ENCODE assay signal across 23 cellular contexts in the genomic region with DNA sequence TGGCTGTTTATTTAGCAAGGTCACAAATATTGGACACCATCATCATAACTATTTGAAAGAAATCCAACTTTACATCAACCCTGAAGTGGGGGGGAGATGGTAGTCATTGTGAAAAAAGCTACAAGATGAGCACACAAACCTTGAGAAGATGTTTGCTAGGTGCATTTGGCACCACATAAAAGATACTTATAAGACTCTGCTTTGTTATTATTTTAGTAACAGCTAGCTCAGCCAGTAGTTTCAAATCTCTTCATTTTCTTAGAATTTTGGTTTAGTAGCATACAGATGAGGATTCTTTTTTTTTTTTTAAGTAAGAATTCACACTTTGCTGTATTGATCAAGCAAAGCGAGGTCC. TPM values are rescaled to one million over a fixed set of nuclear protein-coding genes. Genes with fewer than 3 reads are reported as not detected.
A peak's percentile ranks its signal among the peaks of the same experiment; 100 is the strongest.
DNase-seq lines count a peak whose midpoint lies in the region; ATAC-seq, FAIRE-seq and TF ChIP-seq lines count a peak whose summit lies in the region.
"Had no signal": no experiment of that assay in that cellular context is flagged by ENCODE, and none has a peak within 500 bp of the region (broad histone marks: within the 10 kb centered on the region; RNA-seq: fewer than 3 reads in every experiment).

No MANE protein-coding gene starts in this region.

- no peak for DNase-seq in activated naive CD4-positive, alpha-beta T cell treated with anti-CD3 and anti-CD28 coated beads, Interleukin-2, amount 50 U/mL, for 72 hours (ENCODE audit: low spot score in 2 of 2)
- DNase-seq in activated naive CD4-positive, alpha-beta T cell treated with anti-CD3 and anti-CD28 coated beads, Interleukin-2, amount 50 U/mL, for 16 hours, result no peak
- no peak for DNase-seq in coronary artery (ENCODE audit: low spot score)
- DNase-seq in aorta, result no peak
- no peak for DNase-seq in GM19240 (ENCODE audit: insufficient read length, low spot score)
- no peak for DNase-seq in GM12891 (ENCODE audit: insufficient read length, low spot score)
- DNase-seq: DND-41; GOT3; KBM-7; MV-4-11; NCI-H1417 treated with DMSO at 0.1 percent for 48 hours; NCI-H2029; NCI-H2171; NCI-H446; NCI-H69; NK-92 treated with Interleukin-12 subunit alpha and Interleukin-12 subunit beta, amount 100 ng/mL, for 24 hours had no signal

- H3K4me3 ChIP-seq in coronary artery, result no peak overlapping the region
- no peak overlapping the region for H3K4me3 ChIP-seq in parathyroid adenoma (ENCODE audit: low read depth, low read length)
- H3K4me3 ChIP-seq in aorta (ENCODE audit: low read length in 2 of 2), result no peak overlapping the region
- H3K4me3 ChIP-seq: BLaER1 treated with 17β-estradiol and CSF1 and Interleukin-3, amounts not matched to agents 10 nM and 100 nM had no signal

- no peak for TF ChIP-seq POLR2A in GM12891 (IDR thresholded peaks at IDR 0.05; ENCODE audit: low read depth, low read length)

- no peaks in the 10 kb centered on the region for H3K36me3 ChIP-seq in parathyroid adenoma (ENCODE audit: control insufficient read depth, insufficient read depth, low read length)
- no peaks in the 10 kb centered on the region for H3K36me3 ChIP-seq in aorta (ENCODE audit: control insufficient read depth in 1 of 2, insufficient read depth in 2 of 2, low read length in 1 of 2)
- H3K36me3 ChIP-seq: BLaER1 treated with 17β-estradiol and CSF1 and Interleukin-3, amounts not matched to agents 10 nM and 100 nM had no signal

- peak; percentile 28 to 94 for ATAC-seq in activated naive CD4-positive, alpha-beta T cell treated with anti-CD3 and anti-CD28 coated beads, Interleukin-2, amount 50 U/mL, for 72 hours
- ATAC-seq in aorta (ENCODE audit: low FRiP score), result no peak
- no peak for ATAC-seq in GM19351 (IDR thresholded peaks at IDR 0.05; ENCODE audit: unreplicated experiment)

- H3K27ac ChIP-seq in coronary artery (peak overlapping the region; percentile 68 to 86), parathyroid adenoma (no peak overlapping the region), aorta (ENCODE audit: low read depth in 1 of 2, low read length in 2 of 2) (peak overlapping the region; percentile 95 to 98)
- H3K27ac ChIP-seq: BLaER1 treated with 17β-estradiol and CSF1 and Interleukin-3, amounts not matched to agents 10 nM and 100 nM had no signal

- H3K36me3 Mint-ChIP-seq in activated naive CD4-positive, alpha-beta T cell treated with anti-CD3 and anti-CD28 coated beads, Interleukin-2, amount 50 U/mL, for 72 hours, result peaks cover 0 to 13% of the 10 kb centered on the region in 2 donors

- 99 to 100% methylated on average over 1 of the region's 1 CpG for WGBS in aorta, 2 donors

- TF ChIP-seq CTCF in coronary artery (IDR thresholded peaks at IDR 0.05) (no peak), parathyroid adenoma (IDR thresholded peaks at IDR 0.05) (no peak)

- intact Hi-C loops in aorta (cut with DNase I), result no loop called here

- H3K9me3 Mint-ChIP-seq in activated naive CD4-positive, alpha-beta T cell treated with anti-CD3 and anti-CD28 coated beads, Interleukin-2, amount 50 U/mL, for 72 hours, result peaks cover 0 to 21% of the 10 kb centered on the region in 2 donors

- no peaks in the 10 kb centered on the region for H3K9me3 ChIP-seq in parathyroid adenoma (ENCODE audit: control insufficient read depth, low read length)
- H3K9me3 ChIP-seq in aorta (ENCODE audit: control insufficient read depth, low read length), result no peaks in the 10 kb centered on the region

- H3K4me1 ChIP-seq in parathyroid adenoma, result peaks cover 44% of the 10 kb centered on the region
- peaks cover 10 to 16% of the 10 kb centered on the region in 2 donors for H3K4me1 ChIP-seq in aorta (ENCODE audit: control insufficient read depth in 1 of 2, insufficient read depth in 2 of 2, low read length in 2 of 2)

- H3K79me2 ChIP-seq in parathyroid adenoma, result no peaks in the 10 kb centered on the region

- H3K27ac Mint-ChIP-seq in activated naive CD4-positive, alpha-beta T cell treated with anti-CD3 and anti-CD28 coated beads, Interleukin-2, amount 50 U/mL, for 72 hours, result peak overlapping the region in 1 of 2 donors; percentile 12

- H3K27me3 ChIP-seq in parathyroid adenoma (ENCODE audit: control insufficient read depth, insufficient read depth, low read length) (no peaks in the 10 kb centered on the region), aorta (ENCODE audit: control insufficient read depth in 1 of 2, insufficient read depth in 2 of 2, low read length in 1 of 2) (no peaks in the 10 kb centered on the region)
- H3K27me3 ChIP-seq: BLaER1 treated with 17β-estradiol and CSF1 and Interleukin-3, amounts not matched to agents 10 nM and 100 nM had no signal

- H3K4me2 ChIP-seq in parathyroid adenoma (ENCODE audit: low read length), result peak overlapping the region; percentile 58
- H3K4me2 ChIP-seq: BLaER1 treated with 17β-estradiol and CSF1 and Interleukin-3, amounts not matched to agents 10 nM and 100 nM had no signal

- no peak overlapping the region for H2AFZ ChIP-seq in parathyroid adenoma

- H3K9ac ChIP-seq in parathyroid adenoma, result no peak overlapping the region
- H3K9ac ChIP-seq: BLaER1 treated with 17β-estradiol and CSF1 and Interleukin-3, amounts not matched to agents 10 nM and 100 nM had no signal

- FAIRE-seq in GM12891 (lab: Jason Lieb, UNC), result no peak
- FAIRE-seq: A204.1, G401.6, GM18507 had no signal

TF ChIP-seq in GM12891, 5 proteins besides CTCF, POLR2A, EP300 and RAD21:
- TF ChIP-seq POU2F2 (IDR thresholded peaks at IDR 0.05; ENCODE audit: low read depth, low read length) (no peak), POLR2AphosphoS5 (IDR thresholded peaks at IDR 0.05; ENCODE audit: low read depth, low read length) (no peak), TAF1 (IDR thresholded peaks at IDR 0.05; ENCODE audit: low read depth, low read length) (no peak), SPI1 (IDR thresholded peaks at IDR 0.05; ENCODE audit: low read depth, low read length) (no peak), PAX5 (IDR thresholded peaks at IDR 0.05; ENCODE audit: insufficient read depth, low read length, severe bottlenecking) (no peak)

RNA-seq across cellular contexts. Expression of a gene that starts 14.4 kb away (rescaled TPM):
- total RNA-seq in activated naive CD4-positive, alpha-beta T cell treated with anti-CD3 and anti-CD28 coated beads, Interleukin-2, amount 50 U/mL, for 72 hours, result 10 to 100 TPM; 33.5 to 75.2 TPM
- 1 to 10 TPM; 1.2 TPM for total RNA-seq in aorta
- 1 to 10 TPM in 1 of 2 donors, under 1 TPM in 1; 0.82 to 7.4 TPM for polyA plus RNA-seq in aorta
- polyA plus RNA-seq in GM12891 (2012; ENCODE audit: low read depth, missing spikeins), result 5.0 TPM
- total RNA-seq: OCI-LY7 had no signal

Comparison
In these comparisons a context has a peak if more than half of its experiments do, and no peak if none do; other contexts are left out.
1. ATAC-seq: peak in activated naive CD4-positive, alpha-beta T cell treated with anti-CD3 and anti-CD28 coated beads, Interleukin-2, amount 50 U/mL, for 72 hours (2 of 2); none in aorta (single experiment) and GM19351 (single experiment).
2. RNA of a gene that starts 14.4 kb away (total RNA-seq): 33.5 to 75.2 TPM in activated naive CD4-positive, alpha-beta T cell treated with anti-CD3 and anti-CD28 coated beads, Interleukin-2, amount 50 U/mL, for 72 hours; 1.2 TPM in aorta; every median in the first group is over 10 times any median in the second.